In genomic region chr7:51869452-51869851, GRCh38 we compare ENCODE assay signal across 31 cellular contexts.
"Had no signal": no experiment of that assay in that cellular context is flagged by ENCODE, and none has a peak within 500 bp of the region (broad histone marks: within the 10 kb centered on the region; RNA-seq: fewer than 3 reads in every experiment).

No MANE protein-coding gene starts in this region.

- ATAC-seq: activated CD4-positive, alpha-beta T cell treated with anti-CD3 and anti-CD28 coated beads for 36 hours; activated CD4-positive, CD25-positive, alpha-beta regulatory T cell treated with anti-CD3 and anti-CD28 coated beads, Interleukin-2, amount 50 U/mL, for 24 hours; activated CD8-positive, alpha-beta memory T cell treated with anti-CD3 and anti-CD28 coated beads, Interleukin-2, amount 10 ng/mL, durations not matched to agents 7 days and 5 days; activated CD8-positive, alpha-beta T cell treated with anti-CD3 and anti-CD28 coated beads, Interleukin-2, amount 10 ng/mL, durations not matched to agents 7 days and 5 days; activated naive CD8-positive, alpha-beta T cell treated with anti-CD3 and anti-CD28 coated beads, Interleukin-2, amount 50 U/mL, for 24 hours had no signal

- FAIRE-seq: bronchial epithelial cell, TTC549 had no signal

- H3K4me1 ChIP-seq: ascending aorta had no signal

- DNase-seq: activated CD4-positive, alpha-beta memory T cell treated with anti-CD3 and anti-CD28 coated beads, Interleukin-2, amount 10 ng/mL, durations not matched to agents 7 days and 5 days; activated CD4-positive, alpha-beta T cell treated with anti-CD3 and anti-CD28 coated beads for 1 hour; activated CD4-positive, alpha-beta T cell treated with anti-CD3 and anti-CD28 coated beads for 36 hours; activated CD4-positive, alpha-beta T cell treated with anti-CD3 and anti-CD28 coated beads for 48 hours; activated CD4-positive, alpha-beta T cell treated with anti-CD3 and anti-CD28 coated beads, Interleukin-2, amount 10 ng/mL, durations not matched to agents 7 days and 5 days; activated CD4-positive, alpha-beta T cell treated with anti-CD3 and anti-CD28 coated beads, Interleukin-2, amount 50 U/mL, for 48 hours; activated CD4-positive, CD25-positive, alpha-beta regulatory T cell; activated CD8-positive, alpha-beta memory T cell treated with anti-CD3 and anti-CD28 coated beads for 24 hours; activated CD8-positive, alpha-beta memory T cell treated with anti-CD3 and anti-CD28 coated beads, Interleukin-2, amount 10 ng/mL, durations not matched to agents 7 days and 5 days; activated CD8-positive, alpha-beta memory T cell treated with anti-CD3 and anti-CD28 coated beads, Interleukin-2, amount 50 U/mL, for 48 hours; activated CD8-positive, alpha-beta T cell treated with anti-CD3 and anti-CD28 coated beads, Interleukin-2, amount 10 ng/mL, durations not matched to agents 7 days and 5 days; activated effector memory CD4-positive, alpha-beta T cell treated with Interleukin-2 at 50 U/mL for 16 hours; activated gamma-delta T cell; activated naive CD4-positive, alpha-beta T cell treated with anti-CD3 and anti-CD28 coated beads, Interleukin-2, amount 10 ng/mL, durations not matched to agents 7 days and 5 days; activated naive CD4-positive, alpha-beta T cell treated with Interleukin-2 at 50 U/mL for 16 hours; activated naive CD8-positive, alpha-beta T cell treated with anti-CD3 and anti-CD28 coated beads, Interleukin-2, amount 10 ng/mL, durations not matched to agents 7 days and 5 days; activated naive CD8-positive, alpha-beta T cell treated with anti-CD3 and anti-CD28 coated beads, Interleukin-2, amount 50 U/mL, for 24 hours; activated T-cell treated with anti-CD3 and anti-CD28 coated beads, Interleukin-2, amount 50 U/mL, for 24 hours; activated T-cell treated with anti-CD3 and anti-CD28 coated beads, Interleukin-2, amount 50 U/mL, for 48 hours; amygdala; anterior cingulate cortex; cerebellar nuclear complex; T-helper 1 cell; T-helper 2 cell; T-helper 9 cell had no signal

- H3K27ac ChIP-seq: ascending aorta, cardiac muscle cell, VCaP had no signal

- H3K36me3 ChIP-seq: ascending aorta, cardiac muscle cell had no signal

- H3K4me3 ChIP-seq: ascending aorta, cardiac muscle cell had no signal

- H3K9me3 ChIP-seq: ascending aorta had no signal

- H3K27me3 ChIP-seq: ascending aorta, cardiac muscle cell had no signal
